In genomic region chr1:54800041-54800898, GRCh38 we compare ENCODE assay signal across 10 cellular contexts. TPM values are rescaled to one million over a fixed set of nuclear protein-coding genes. Genes with fewer than 3 reads are reported as not detected.
DNase-seq lines count a peak whose midpoint lies in the region; ATAC-seq, FAIRE-seq and TF ChIP-seq lines count a peak whose summit lies in the region.
"Had no signal": no experiment of that assay in that cellular context is flagged by ENCODE, and none has a peak within 500 bp of the region (broad histone marks: within the 10 kb centered on the region; RNA-seq: fewer than 3 reads in every experiment).

No MANE protein-coding gene starts in this region.

- DNase-seq in GM23338 (ENCODE audit: low spot score) (peak; percentile 71), keratinocyte (ENCODE audit: low read depth, low spot score) (no peak), gastrocnemius medialis (no peak), amniotic stem cell (lab: John Stamatoyannopoulos, UW) (no peak), COLO829 (ENCODE audit: low spot score) (no peak), D341Med (ENCODE audit: low spot score) (no peak)
- DNase-seq in activated CD8-positive, alpha-beta T cell treated with anti-CD3 and anti-CD28 coated beads, Interleukin-2, amount 10 ng/mL, durations not matched to agents 7 days and 5 days, result no peak
- DNase-seq: MV-4-11 had no signal

- H3F3A ChIP-seq in GM23338 (replicated peaks; ENCODE audit: low read depth), result 0 out of 2 replicates have a peak, but pooled peaks cover 5% of the 10 kb centered on the region

- H3K27me3 Mint-ChIP-seq in GM23338 (ENCODE audit: insufficient read depth, low read depth, poor library complexity), result peaks cover 16% of the 10 kb centered on the region
- H3K27me3 Mint-ChIP-seq in activated CD8-positive, alpha-beta T cell treated with anti-CD3 and anti-CD28 coated beads, Interleukin-2, amount 10 ng/mL, durations not matched to agents 7 days and 5 days (ENCODE audit: low read depth), result no peaks in the 10 kb centered on the region

- dilution Hi-C loops in keratinocyte (cut with MboI; ENCODE audit: extremely low pct_ligation_motif_present, low sequenced_read_pairs), result no loop called here

- POLR2A ChIA-PET in activated CD8-positive, alpha-beta T cell treated with anti-CD3 and anti-CD28 coated beads, Interleukin-2, amount 10 ng/mL, durations not matched to agents 7 days and 5 days (lab: Charles Lee), result interaction anchor here (0.7 to 1.3 kb wide), 3 partner anchors 37 to 87 kb away, joined by 3 to 6 read pairs (median 3); partner anchors contain the start of genes DHCR24 and TTC4

- H3K36me3 ChIP-seq in GM23338 (ENCODE audit: insufficient read depth), result no peaks in the 10 kb centered on the region
- no peaks in the 10 kb centered on the region for H3K36me3 ChIP-seq in keratinocyte (ENCODE audit: control insufficient read depth in 2 of 2, extremely low read depth in 1 of 2, insufficient read depth in 2 of 2, low read length in 2 of 2)
- no peaks in the 10 kb centered on the region for H3K36me3 ChIP-seq in gastrocnemius medialis

- H3K36me3 Mint-ChIP-seq in GM23338 (ENCODE audit: low read depth), result no peaks in the 10 kb centered on the region; the same call in 2 of the 3 replicates
- no peaks in the 10 kb centered on the region for H3K36me3 Mint-ChIP-seq in activated CD8-positive, alpha-beta T cell treated with anti-CD3 and anti-CD28 coated beads, Interleukin-2, amount 10 ng/mL, durations not matched to agents 7 days and 5 days (ENCODE audit: low read depth)

- H3K9me3 ChIP-seq in keratinocyte (ENCODE audit: control insufficient read depth, low read depth, low read length), result no peaks in the 10 kb centered on the region
- H3K9me3 ChIP-seq in gastrocnemius medialis, result no peaks in the 10 kb centered on the region

- peaks cover 5% of the 10 kb centered on the region for H3K9me1 ChIP-seq in keratinocyte (ENCODE audit: control insufficient read depth, extremely low read depth, insufficient read depth, low read length)

- H3K79me2 ChIP-seq in GM23338 (replicated peaks; ENCODE audit: insufficient read depth), result no peaks in the 10 kb centered on the region
- no peaks in the 10 kb centered on the region for H3K79me2 ChIP-seq in keratinocyte (ENCODE audit: control insufficient read depth, insufficient read depth, low read length)

- H3K9ac ChIP-seq in keratinocyte (ENCODE audit: control insufficient read depth, extremely low read depth, insufficient read depth, low read length), result peak overlapping the region; percentile 75

- peak overlapping the region; percentile 57 for H3K4me3 ChIP-seq in GM23338
- H3K4me3 ChIP-seq in keratinocyte (ENCODE audit: control insufficient read depth in 2 of 3, extremely low read depth in 1 of 3, insufficient read depth in 2 of 3, low read depth in 1 of 3, low read length in 3 of 3), result peak overlapping the region; percentile 52 to 71 (median 68)
- H3K4me3 ChIP-seq in gastrocnemius medialis, result peak overlapping the region; percentile 15 to 41 (median 30)

- peak overlapping the region; percentile 42 for H3K4me3 Mint-ChIP-seq in GM23338
- H3K4me3 Mint-ChIP-seq in activated CD8-positive, alpha-beta T cell treated with anti-CD3 and anti-CD28 coated beads, Interleukin-2, amount 10 ng/mL, durations not matched to agents 7 days and 5 days, result peak overlapping the region; percentile 88

- H3K27me3 ChIP-seq in GM23338 (ENCODE audit: insufficient read depth) (peaks cover 34% of the 10 kb centered on the region), keratinocyte (ENCODE audit: control insufficient read depth, extremely low read depth, insufficient read depth, low read length) (no peaks in the 10 kb centered on the region), gastrocnemius medialis (peaks cover 13 to 27% (median 16%) of the 10 kb centered on the region in 3 donors)

- in situ Hi-C loops in gastrocnemius medialis (cut with MboI; ENCODE audit: low sequenced_read_pairs in 4 of 4), result loop anchor here in 1 of 4 donors (25.0 kb wide), 1 partner anchor 688 kb away; no protein-coding TSS in a partner anchor

- H3K4me1 Mint-ChIP-seq in GM23338, result peaks cover 14% of the 10 kb centered on the region
- peaks cover 48% of the 10 kb centered on the region for H3K4me1 Mint-ChIP-seq in activated CD8-positive, alpha-beta T cell treated with anti-CD3 and anti-CD28 coated beads, Interleukin-2, amount 10 ng/mL, durations not matched to agents 7 days and 5 days (ENCODE audit: low read depth)

- intact Hi-C loops in gastrocnemius medialis (cut with DNase I; ENCODE audit: low total_unique reads), result no loop called here

- H3K27ac Mint-ChIP-seq in GM23338, result no peak overlapping the region
- peak overlapping the region; percentile 84 for H3K27ac Mint-ChIP-seq in activated CD8-positive, alpha-beta T cell treated with anti-CD3 and anti-CD28 coated beads, Interleukin-2, amount 10 ng/mL, durations not matched to agents 7 days and 5 days

- H3K4me1 ChIP-seq in GM23338 (ENCODE audit: insufficient read depth), result peaks cover 7% of the 10 kb centered on the region
- H3K4me1 ChIP-seq in keratinocyte (ENCODE audit: control insufficient read depth, extremely low read depth, insufficient read depth, low read length), result peaks cover 35% of the 10 kb centered on the region
- peaks cover 0 to 3% of the 10 kb centered on the region in 2 donors for H3K4me1 ChIP-seq in gastrocnemius medialis

- no peak for TF ChIP-seq CTCF in GM23338 (conservative IDR thresholded peaks at IDR 0.05; ENCODE audit: low read depth in 2 of 2)
- TF ChIP-seq CTCF in keratinocyte (optimal IDR thresholded peaks at IDR 0.05 in 1 of 3, IDR thresholded peaks at IDR 0.05 in 1 of 3, conservative IDR thresholded peaks at IDR 0.05 in 1 of 3; ENCODE audit: extremely low read depth in 1 of 3, insufficient read depth in 2 of 3, low read length in 3 of 3), result no peak
- no peak for TF ChIP-seq CTCF in gastrocnemius medialis (IDR thresholded peaks at IDR 0.05 in 4 of 5, conservative IDR thresholded peaks at IDR 0.05 in 1 of 5)

- no peak overlapping the region for H3K27ac ChIP-seq in GM23338 (ENCODE audit: low read depth)
- H3K27ac ChIP-seq in keratinocyte (ENCODE audit: control insufficient read depth, insufficient read depth, low read length), result no peak overlapping the region
- H3K27ac ChIP-seq in gastrocnemius medialis, result no peak overlapping the region

- ATAC-seq in GM23338, result peak; percentile 68
- ATAC-seq in activated CD8-positive, alpha-beta T cell treated with anti-CD3 and anti-CD28 coated beads, Interleukin-2, amount 10 ng/mL, durations not matched to agents 7 days and 5 days, result no peak
- ATAC-seq in gastrocnemius medialis, result no peak
- no peak for ATAC-seq in HG03159 (IDR thresholded peaks at IDR 0.05; ENCODE audit: unreplicated experiment)
- ATAC-seq: SK-N-SH treated with all-trans-retinoic acid at 6 μM for 48 hours had no signal

- no peaks in the 10 kb centered on the region for H3K9me3 Mint-ChIP-seq in GM23338
- H3K9me3 Mint-ChIP-seq in activated CD8-positive, alpha-beta T cell treated with anti-CD3 and anti-CD28 coated beads, Interleukin-2, amount 10 ng/mL, durations not matched to agents 7 days and 5 days (ENCODE audit: insufficient read depth), result no peaks in the 10 kb centered on the region

- no peaks in the 10 kb centered on the region for H4K20me1 ChIP-seq in GM23338 (replicated peaks; ENCODE audit: insufficient read depth)
- H4K20me1 ChIP-seq in keratinocyte (ENCODE audit: control insufficient read depth, extremely low read depth, insufficient read depth, low read length), result no peaks in the 10 kb centered on the region

- H3K4me2 ChIP-seq in GM23338 (peak overlapping the region; percentile 84), keratinocyte (ENCODE audit: control insufficient read depth, extremely low read depth, insufficient read depth, low read depth, low read length) (peak overlapping the region; percentile 82)

- peak overlapping the region; percentile 99 for H2AFZ ChIP-seq in GM23338
- H2AFZ ChIP-seq in keratinocyte (ENCODE audit: control insufficient read depth, low read length), result peak overlapping the region; percentile 92

- TF ChIP-seq POLR2A in gastrocnemius medialis (IDR thresholded peaks at IDR 0.05), result no peak

- CTCF ChIA-PET in activated CD8-positive, alpha-beta T cell treated with anti-CD3 and anti-CD28 coated beads, Interleukin-2, amount 10 ng/mL, durations not matched to agents 7 days and 5 days (lab: Charles Lee), result interaction anchor here (0.7 to 3.5 kb wide), 24 partner anchors 9 to 512 kb away, joined by 3 to 34 read pairs (median 5); partner anchors contain the start of gene TTC4

- FAIRE-seq in keratinocyte (lab: Jason Lieb, UNC), result no peak

- H3K9me2 ChIP-seq in GM23338 (ENCODE audit: insufficient read depth), result no peaks in the 10 kb centered on the region

TF ChIP-seq in GM23338, 12 proteins besides CTCF, POLR2A, EP300 and RAD21 (continues in another document):
- TF ChIP-seq JUNB (IDR thresholded peaks at IDR 0.05; ENCODE audit: unreplicated experiment) (no peak), POLR2AphosphoS5 (IDR thresholded peaks at IDR 0.05; ENCODE audit: low read depth) (no peak)

RNA-seq across cellular contexts. Expression of gene TTC22, which starts 0.9 kb away (rescaled TPM):
- 1.7 and 2.5 TPM in 2 replicates for total RNA-seq in GM23338 (2014; rRNA removed; shearing (Covaris generic))
- 0.85 and 1.2 TPM in 2 replicates for polyA plus RNA-seq in GM23338 (2016; fragmentation: Nextera tagmentation; extraction: Ambion mirVana)
- 1 to 10 TPM; 5.0 to 6.5 TPM for total RNA-seq in activated CD8-positive, alpha-beta T cell treated with anti-CD3 and anti-CD28 coated beads, Interleukin-2, amount 10 ng/mL, durations not matched to agents 7 days and 5 days
- polyA plus RNA-seq in keratinocyte, result 5.1 to 8.0 TPM (median 7.2 TPM) in 3 replicates
- 2.5 TPM for polyA plus RNA-seq in keratinocyte (2011; ENCODE audit: low read depth)
- polyA plus RNA-seq in keratinocyte (2011; cell fraction: cytosol; rRNA removed), result 5.6 and 7.2 TPM in 2 replicates
- polyA plus RNA-seq in keratinocyte (2011; cell fraction: nucleus; rRNA removed), result 12.2 and 14.7 TPM in 2 replicates
- 6.3 and 8.4 TPM in 2 replicates for polyA plus RNA-seq in keratinocyte (2012; ENCODE audit: low replicate concordance)
- polyA minus RNA-seq in keratinocyte, result 4.4 to 9.1 TPM (median 7.2 TPM) in 3 replicates
- polyA minus RNA-seq in keratinocyte (2011; cell fraction: cytosol; rRNA and poly(A)+ RNA removed), result 19.4 TPM
- 9.3 and 9.6 TPM in 2 replicates for polyA minus RNA-seq in keratinocyte (2011; cell fraction: nucleus; rRNA and poly(A)+ RNA removed)
- under 1 TPM in 3 of 4 donors, not detected in 1; 0.10 to 0.24 (median 0.13) TPM for total RNA-seq in gastrocnemius medialis

RNA-seq across cellular contexts. Expression of gene PARS2, which starts 35.9 kb away (rescaled TPM):
- 13.6 and 14.8 TPM in 2 replicates for total RNA-seq in GM23338 (2014; rRNA removed; shearing (Covaris generic))
- polyA plus RNA-seq in GM23338 (2016; fragmentation: Nextera tagmentation; extraction: Ambion mirVana) (5.9 and 6.5 TPM in 2 replicates), keratinocyte (2.7 to 4.3 TPM (median 3.0 TPM) in 3 replicates)
- total RNA-seq in activated CD8-positive, alpha-beta T cell treated with anti-CD3 and anti-CD28 coated beads, Interleukin-2, amount 10 ng/mL, durations not matched to agents 7 days and 5 days, result 1 to 10 TPM; 4.2 TPM
- polyA plus RNA-seq in keratinocyte (2011; ENCODE audit: low read depth), result 0.95 TPM
- 3.3 and 3.7 TPM in 2 replicates for polyA plus RNA-seq in keratinocyte (2011; cell fraction: cytosol; rRNA removed)
- 4.0 and 4.3 TPM in 2 replicates for polyA plus RNA-seq in keratinocyte (2011; cell fraction: nucleus; rRNA removed)
- polyA plus RNA-seq in keratinocyte (2012; ENCODE audit: low replicate concordance), result 3.5 and 4.5 TPM in 2 replicates
- polyA minus RNA-seq in keratinocyte, result 4.2 to 9.8 TPM (median 4.2 TPM) in 3 replicates
- polyA minus RNA-seq in keratinocyte (2011; cell fraction: cytosol; rRNA and poly(A)+ RNA removed), result 6.1 TPM
- 2.5 and 4.7 TPM in 2 replicates for polyA minus RNA-seq in keratinocyte (2011; cell fraction: nucleus; rRNA and poly(A)+ RNA removed)
- total RNA-seq in gastrocnemius medialis, result 1 to 10 TPM; 4.7 to 8.4 (median 4.9) TPM
